ENCODE assay signal across 23 cellular contexts in genomic region chr3:114379266-114379665, GRCh38.
DNase-seq lines count a peak whose midpoint lies in the region; ATAC-seq and TF ChIP-seq lines count a peak whose summit lies in the region.
"Had no signal": no experiment of that assay in that cellular context is flagged by ENCODE, and none has a peak within 500 bp of the region (broad histone marks: within the 10 kb centered on the region; RNA-seq: fewer than 3 reads in every experiment).

No MANE protein-coding gene starts in this region.

- H3K9me3 ChIP-seq in GM23248 (ENCODE audit: low read depth) (no peaks in the 10 kb centered on the region), adipocyte (ENCODE audit: control insufficient read depth, low read length) (no peaks in the 10 kb centered on the region), muscle layer of duodenum (ENCODE audit: control insufficient read depth in 1 of 2, low read length in 2 of 2) (no peaks in the 10 kb centered on the region), testis (no peaks in the 10 kb centered on the region)
- H3K9me3 ChIP-seq: HAP-1 had no signal

- no peak for TF ChIP-seq CTCF in testis (IDR thresholded peaks at IDR 0.05)

- H3K9me2 ChIP-seq in GM23248 (ENCODE audit: insufficient read depth) = no peaks in the 10 kb centered on the region

- no peak for ATAC-seq in HG03108 (IDR thresholded peaks at IDR 0.05; ENCODE audit: unreplicated experiment)
- ATAC-seq: activated CD8-positive, alpha-beta memory T cell treated with anti-CD3 and anti-CD28 coated beads, Interleukin-2, amount 10 ng/mL, durations not matched to agents 7 days and 5 days had no signal

- H3K79me2 ChIP-seq in GM23248 (ENCODE audit: insufficient read depth) = no peaks in the 10 kb centered on the region

- H3K9ac ChIP-seq in GM23248 = peak overlapping the region; percentile 64
- H3K9ac ChIP-seq in adipocyte (ENCODE audit: low read length) = no peak overlapping the region

- H3K36me3 ChIP-seq in GM23248 (ENCODE audit: low read depth) (no peaks in the 10 kb centered on the region), adipocyte (ENCODE audit: control insufficient read depth, insufficient read depth, low read length, severe bottlenecking) (peaks cover 26% of the 10 kb centered on the region), muscle layer of duodenum (ENCODE audit: control insufficient read depth in 1 of 2, insufficient read depth in 2 of 2, low read length in 2 of 2) (no peaks in the 10 kb centered on the region), testis (ENCODE audit: low read depth, missing control alignments) (no peaks in the 10 kb centered on the region)
- H3K36me3 ChIP-seq: HAP-1, WERI-Rb-1 had no signal

- peak overlapping the region; percentile 92 for H3K27ac ChIP-seq in GM23248
- H3K27ac ChIP-seq in muscle layer of duodenum (ENCODE audit: low read length) = peak overlapping the region; percentile 25
- peak overlapping the region; percentile 86 to 87 for H3K27ac ChIP-seq in testis
- H3K27ac ChIP-seq: C4-2B, WERI-Rb-1 had no signal

- TF ChIP-seq POLR2A in testis (IDR thresholded peaks at IDR 0.05) = no peak

- DNase-seq in GM23248 = no peak
- peak; percentile 48 for DNase-seq in adipocyte (ENCODE audit: low read depth)
- DNase-seq in testis = no peak
- DNase-seq in NCI-H82 treated with DMSO at 0.1 percent for 48 hours (lab: John Stamatoyannopoulos, UW; ENCODE audit: unreplicated experiment) = no peak
- no peak for DNase-seq in DMS79 treated with DMSO at 0.1 percent for 48 hours (lab: John Stamatoyannopoulos, UW)
- DNase-seq: activated CD4-positive, alpha-beta T cell treated with anti-CD3 and anti-CD28 coated beads, Interleukin-2, amount 10 ng/mL, durations not matched to agents 7 days and 5 days; activated CD8-positive, alpha-beta memory T cell treated with anti-CD3 and anti-CD28 coated beads, Interleukin-2, amount 10 ng/mL, durations not matched to agents 7 days and 5 days; activated naive CD4-positive, alpha-beta T cell treated with anti-CD3 and anti-CD28 coated beads, Interleukin-2, amount 10 ng/mL, durations not matched to agents 7 days and 5 days; central memory CD4-positive, alpha-beta T cell; dermis blood vessel endothelial cell; head of caudate nucleus; midbrain; NCI-H1092 treated with DMSO at 0.1 percent for 48 hours; NCI-H2227 treated with DMSO at 0.1 percent for 48 hours; NCI-H774; nephron progenitor cell; OCI-M1; T-helper 9 cell; WERI-Rb-1 had no signal

- no peak overlapping the region for H3K4me3 ChIP-seq in GM23248
- no peak overlapping the region for H3K4me3 ChIP-seq in adipocyte (ENCODE audit: low read length)
- no peak overlapping the region for H3K4me3 ChIP-seq in muscle layer of duodenum (ENCODE audit: low read depth in 1 of 2, low read length in 2 of 2)
- no peak overlapping the region for H3K4me3 ChIP-seq in testis
- H3K4me3 ChIP-seq: HAP-1 had no signal

- in situ Hi-C loops in GM23248 (cut with MboI) = no loop called here

- peak overlapping the region; percentile 67 for H3K4me2 ChIP-seq in GM23248 (ENCODE audit: unreplicated experiment)

- intact Hi-C loops in testis (cut with DNase I; ENCODE audit: low total_unique reads) = no loop called here

- H3K27me3 ChIP-seq in GM23248 (replicated peaks; ENCODE audit: insufficient read depth) (no peaks in the 10 kb centered on the region), adipocyte (replicated peaks; ENCODE audit: control insufficient read depth, insufficient read depth, low read length) (no peaks in the 10 kb centered on the region), muscle layer of duodenum (ENCODE audit: low read depth, low read length) (no peaks in the 10 kb centered on the region), testis (no peaks in the 10 kb centered on the region)

- peaks cover 45% of the 10 kb centered on the region for H3F3A ChIP-seq in GM23248 (ENCODE audit: insufficient read depth)

- H2AFZ ChIP-seq in GM23248 = peak overlapping the region; percentile 67; the same call in 1 of the 2 replicates

- no peaks in the 10 kb centered on the region for H4K20me1 ChIP-seq in GM23248 (ENCODE audit: insufficient read depth)

- WGBS in GM23248 (ENCODE audit: low coverage in 1 of 2, low lambda C conversion rate in 2 of 2, missing lambda C conversion rate in 2 of 2), 2 experiments = 12 to 14% methylated on average over 4 of the region's 4 CpGs
- WGBS in testis, 2 donors = 42 to 48% methylated on average over 4 of the region's 4 CpGs

- H3K4me1 ChIP-seq in GM23248 (ENCODE audit: insufficient read depth) (peaks cover 55% of the 10 kb centered on the region), adipocyte (ENCODE audit: control insufficient read depth, insufficient read depth, low read length) (peaks cover 69% of the 10 kb centered on the region), muscle layer of duodenum (ENCODE audit: control insufficient read depth in 1 of 2, insufficient read depth in 2 of 2, low read length in 2 of 2) (peaks cover 4 to 41% of the 10 kb centered on the region in 2 donors), testis (peaks cover 39% of the 10 kb centered on the region)

Comparison
In these comparisons a context has a peak if more than half of its experiments do, and no peak if none do; other contexts are left out.
1. H3K27ac ChIP-seq: peak in every context shown above with its lines; median percentile 92 in GM23248; 86 in testis; 25 in muscle layer of duodenum.